3 cellular contexts compared by ENCODE assay signal in the genomic region with DNA sequence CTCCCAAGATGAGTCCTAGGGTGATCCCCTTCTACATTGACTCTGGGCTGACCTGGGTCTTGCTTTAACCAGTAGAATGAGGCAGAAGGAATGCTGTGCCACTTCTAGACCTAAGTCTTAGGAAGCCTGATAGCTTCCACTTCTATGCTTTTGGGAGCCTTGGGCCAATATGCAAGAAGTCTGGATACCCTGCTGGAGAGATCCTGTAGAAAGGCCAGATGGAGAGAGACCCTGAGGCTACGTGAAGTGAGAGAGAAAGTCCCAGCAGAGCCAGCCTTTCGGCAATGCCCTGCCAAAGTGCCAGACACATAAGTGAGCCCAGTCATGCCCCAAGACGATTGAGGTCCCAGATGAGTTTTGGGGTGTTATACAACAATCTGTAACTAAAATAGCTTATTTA.
TF ChIP-seq lines count a peak whose summit lies in the region.

No MANE protein-coding gene starts in this region.

TF ChIP-seq in GM23338, 12 proteins besides CTCF, POLR2A, EP300 and RAD21 (continues in another document):
- no peak for TF ChIP-seq EZH2 (IDR thresholded peaks at IDR 0.05; ENCODE audit: low read depth, unreplicated experiment)
- TF ChIP-seq, protein P1, sequence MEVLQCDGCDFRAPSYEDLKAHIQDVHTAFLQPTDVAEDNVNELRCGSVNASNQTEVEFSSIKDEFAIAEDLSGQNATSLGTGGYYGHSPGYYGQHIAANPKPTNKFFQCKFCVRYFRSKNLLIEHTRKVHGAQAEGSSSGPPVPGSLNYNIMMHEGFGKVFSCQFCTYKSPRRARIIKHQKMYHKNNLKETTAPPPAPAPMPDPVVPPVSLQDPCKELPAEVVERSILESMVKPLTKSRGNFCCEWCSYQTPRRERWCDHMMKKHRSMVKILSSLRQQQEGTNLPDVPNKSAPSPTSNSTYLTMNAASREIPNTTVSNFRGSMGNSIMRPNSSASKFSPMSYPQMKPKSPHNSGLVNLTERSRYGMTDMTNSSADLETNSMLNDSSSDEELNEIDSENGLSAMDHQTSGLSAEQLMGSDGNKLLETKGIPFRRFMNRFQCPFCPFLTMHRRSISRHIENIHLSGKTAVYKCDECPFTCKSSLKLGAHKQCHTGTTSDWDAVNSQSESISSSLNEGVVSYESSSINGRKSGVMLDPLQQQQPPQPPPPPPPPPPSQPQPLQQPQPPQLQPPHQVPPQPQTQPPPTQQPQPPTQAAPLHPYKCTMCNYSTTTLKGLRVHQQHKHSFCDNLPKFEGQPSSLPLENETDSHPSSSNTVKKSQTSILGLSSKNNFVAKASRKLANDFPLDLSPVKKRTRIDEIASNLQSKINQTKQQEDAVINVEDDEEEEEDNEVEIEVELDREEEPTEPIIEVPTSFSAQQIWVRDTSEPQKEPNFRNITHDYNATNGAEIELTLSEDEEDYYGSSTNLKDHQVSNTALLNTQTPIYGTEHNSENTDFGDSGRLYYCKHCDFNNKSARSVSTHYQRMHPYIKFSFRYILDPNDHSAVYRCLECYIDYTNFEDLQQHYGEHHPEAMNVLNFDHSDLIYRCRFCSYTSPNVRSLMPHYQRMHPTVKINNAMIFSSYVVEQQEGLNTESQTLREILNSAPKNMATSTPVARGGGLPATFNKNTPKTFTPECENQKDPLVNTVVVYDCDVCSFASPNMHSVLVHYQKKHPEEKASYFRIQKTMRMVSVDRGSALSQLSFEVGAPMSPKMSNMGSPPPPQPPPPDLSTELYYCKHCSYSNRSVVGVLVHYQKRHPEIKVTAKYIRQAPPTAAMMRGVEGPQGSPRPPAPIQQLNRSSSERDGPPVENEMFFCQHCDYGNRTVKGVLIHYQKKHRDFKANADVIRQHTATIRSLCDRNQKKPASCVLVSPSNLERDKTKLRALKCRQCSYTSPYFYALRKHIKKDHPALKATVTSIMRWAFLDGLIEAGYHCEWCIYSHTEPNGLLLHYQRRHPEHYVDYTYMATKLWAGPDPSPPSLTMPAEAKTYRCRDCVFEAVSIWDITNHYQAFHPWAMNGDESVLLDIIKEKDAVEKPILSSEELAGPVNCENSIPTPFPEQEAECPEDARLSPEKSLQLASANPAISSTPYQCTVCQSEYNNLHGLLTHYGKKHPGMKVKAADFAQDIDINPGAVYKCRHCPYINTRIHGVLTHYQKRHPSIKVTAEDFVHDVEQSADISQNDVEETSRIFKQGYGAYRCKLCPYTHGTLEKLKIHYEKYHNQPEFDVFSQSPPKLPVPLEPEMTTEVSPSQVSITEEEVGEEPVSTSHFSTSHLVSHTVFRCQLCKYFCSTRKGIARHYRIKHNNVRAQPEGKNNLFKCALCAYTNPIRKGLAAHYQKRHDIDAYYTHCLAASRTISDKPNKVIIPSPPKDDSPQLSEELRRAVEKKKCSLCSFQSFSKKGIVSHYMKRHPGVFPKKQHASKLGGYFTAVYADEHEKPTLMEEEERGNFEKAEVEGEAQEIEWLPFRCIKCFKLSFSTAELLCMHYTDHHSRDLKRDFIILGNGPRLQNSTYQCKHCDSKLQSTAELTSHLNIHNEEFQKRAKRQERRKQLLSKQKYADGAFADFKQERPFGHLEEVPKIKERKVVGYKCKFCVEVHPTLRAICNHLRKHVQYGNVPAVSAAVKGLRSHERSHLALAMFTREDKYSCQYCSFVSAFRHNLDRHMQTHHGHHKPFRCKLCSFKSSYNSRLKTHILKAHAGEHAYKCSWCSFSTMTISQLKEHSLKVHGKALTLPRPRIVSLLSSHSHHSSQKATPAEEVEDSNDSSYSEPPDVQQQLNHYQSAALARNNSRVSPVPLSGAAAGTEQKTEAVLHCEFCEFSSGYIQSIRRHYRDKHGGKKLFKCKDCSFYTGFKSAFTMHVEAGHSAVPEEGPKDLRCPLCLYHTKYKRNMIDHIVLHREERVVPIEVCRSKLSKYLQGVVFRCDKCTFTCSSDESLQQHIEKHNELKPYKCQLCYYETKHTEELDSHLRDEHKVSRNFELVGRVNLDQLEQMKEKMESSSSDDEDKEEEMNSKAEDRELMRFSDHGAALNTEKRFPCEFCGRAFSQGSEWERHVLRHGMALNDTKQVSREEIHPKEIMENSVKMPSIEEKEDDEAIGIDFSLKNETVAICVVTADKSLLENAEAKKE (CRISPR knock-in tag; IDR thresholded peaks at IDR 0.05) = no peak
- no peak for TF ChIP-seq EZH2phosphoT487 (IDR thresholded peaks at IDR 0.05; ENCODE audit: unreplicated experiment)

TF ChIP-seq in GM12878, 131 proteins besides CTCF, POLR2A, EP300 and RAD21 (continues in another document):
- TF ChIP-seq, protein P2, sequence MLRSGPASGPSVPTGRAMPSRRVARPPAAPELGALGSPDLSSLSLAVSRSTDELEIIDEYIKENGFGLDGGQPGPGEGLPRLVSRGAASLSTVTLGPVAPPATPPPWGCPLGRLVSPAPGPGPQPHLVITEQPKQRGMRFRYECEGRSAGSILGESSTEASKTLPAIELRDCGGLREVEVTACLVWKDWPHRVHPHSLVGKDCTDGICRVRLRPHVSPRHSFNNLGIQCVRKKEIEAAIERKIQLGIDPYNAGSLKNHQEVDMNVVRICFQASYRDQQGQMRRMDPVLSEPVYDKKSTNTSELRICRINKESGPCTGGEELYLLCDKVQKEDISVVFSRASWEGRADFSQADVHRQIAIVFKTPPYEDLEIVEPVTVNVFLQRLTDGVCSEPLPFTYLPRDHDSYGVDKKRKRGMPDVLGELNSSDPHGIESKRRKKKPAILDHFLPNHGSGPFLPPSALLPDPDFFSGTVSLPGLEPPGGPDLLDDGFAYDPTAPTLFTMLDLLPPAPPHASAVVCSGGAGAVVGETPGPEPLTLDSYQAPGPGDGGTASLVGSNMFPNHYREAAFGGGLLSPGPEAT (IDR thresholded peaks at IDR 0.05; ENCODE audit: low read depth) = no peak
- TF ChIP-seq POLR2AphosphoS2 (IDR thresholded peaks at IDR 0.05; ENCODE audit: low read depth, low read length) = no peak
- no peak for TF ChIP-seq STAT3 (IDR thresholded peaks at IDR 0.05; ENCODE audit: low read depth, low read length)
- no peak for TF ChIP-seq CBFB (IDR thresholded peaks at IDR 0.05; ENCODE audit: low read depth)
- TF ChIP-seq, protein P3, sequence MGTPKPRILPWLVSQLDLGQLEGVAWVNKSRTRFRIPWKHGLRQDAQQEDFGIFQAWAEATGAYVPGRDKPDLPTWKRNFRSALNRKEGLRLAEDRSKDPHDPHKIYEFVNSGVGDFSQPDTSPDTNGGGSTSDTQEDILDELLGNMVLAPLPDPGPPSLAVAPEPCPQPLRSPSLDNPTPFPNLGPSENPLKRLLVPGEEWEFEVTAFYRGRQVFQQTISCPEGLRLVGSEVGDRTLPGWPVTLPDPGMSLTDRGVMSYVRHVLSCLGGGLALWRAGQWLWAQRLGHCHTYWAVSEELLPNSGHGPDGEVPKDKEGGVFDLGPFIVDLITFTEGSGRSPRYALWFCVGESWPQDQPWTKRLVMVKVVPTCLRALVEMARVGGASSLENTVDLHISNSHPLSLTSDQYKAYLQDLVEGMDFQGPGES (IDR thresholded peaks at IDR 0.05) = no peak
- no peak for TF ChIP-seq EED (IDR thresholded peaks at IDR 0.05; ENCODE audit: low read depth)
- TF ChIP-seq, protein P4, sequence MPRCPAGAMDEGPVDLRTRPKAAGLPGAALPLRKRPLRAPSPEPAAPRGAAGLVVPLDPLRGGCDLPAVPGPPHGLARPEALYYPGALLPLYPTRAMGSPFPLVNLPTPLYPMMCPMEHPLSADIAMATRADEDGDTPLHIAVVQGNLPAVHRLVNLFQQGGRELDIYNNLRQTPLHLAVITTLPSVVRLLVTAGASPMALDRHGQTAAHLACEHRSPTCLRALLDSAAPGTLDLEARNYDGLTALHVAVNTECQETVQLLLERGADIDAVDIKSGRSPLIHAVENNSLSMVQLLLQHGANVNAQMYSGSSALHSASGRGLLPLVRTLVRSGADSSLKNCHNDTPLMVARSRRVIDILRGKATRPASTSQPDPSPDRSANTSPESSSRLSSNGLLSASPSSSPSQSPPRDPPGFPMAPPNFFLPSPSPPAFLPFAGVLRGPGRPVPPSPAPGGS (IDR thresholded peaks at IDR 0.05; ENCODE audit: borderline replicate concordance, insufficient read depth, low read depth, low read length, poor library complexity, severe bottlenecking) = no peak
- TF ChIP-seq RCOR1 (conservative IDR thresholded peaks at IDR 0.05; ENCODE audit: low read depth, low read length) = no peak
- TF ChIP-seq, protein P5, sequence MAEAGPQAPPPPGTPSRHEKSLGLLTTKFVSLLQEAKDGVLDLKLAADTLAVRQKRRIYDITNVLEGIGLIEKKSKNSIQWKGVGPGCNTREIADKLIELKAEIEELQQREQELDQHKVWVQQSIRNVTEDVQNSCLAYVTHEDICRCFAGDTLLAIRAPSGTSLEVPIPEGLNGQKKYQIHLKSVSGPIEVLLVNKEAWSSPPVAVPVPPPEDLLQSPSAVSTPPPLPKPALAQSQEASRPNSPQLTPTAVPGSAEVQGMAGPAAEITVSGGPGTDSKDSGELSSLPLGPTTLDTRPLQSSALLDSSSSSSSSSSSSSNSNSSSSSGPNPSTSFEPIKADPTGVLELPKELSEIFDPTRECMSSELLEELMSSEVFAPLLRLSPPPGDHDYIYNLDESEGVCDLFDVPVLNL (IDR thresholded peaks at IDR 0.05; ENCODE audit: low read depth, low read length) = no peak
- no peak for TF ChIP-seq TARDBP (IDR thresholded peaks at IDR 0.05; ENCODE audit: borderline replicate concordance)
- no peak for TF ChIP-seq KDM1A (IDR thresholded peaks at IDR 0.05; ENCODE audit: borderline replicate concordance)
- TF ChIP-seq, protein P6, sequence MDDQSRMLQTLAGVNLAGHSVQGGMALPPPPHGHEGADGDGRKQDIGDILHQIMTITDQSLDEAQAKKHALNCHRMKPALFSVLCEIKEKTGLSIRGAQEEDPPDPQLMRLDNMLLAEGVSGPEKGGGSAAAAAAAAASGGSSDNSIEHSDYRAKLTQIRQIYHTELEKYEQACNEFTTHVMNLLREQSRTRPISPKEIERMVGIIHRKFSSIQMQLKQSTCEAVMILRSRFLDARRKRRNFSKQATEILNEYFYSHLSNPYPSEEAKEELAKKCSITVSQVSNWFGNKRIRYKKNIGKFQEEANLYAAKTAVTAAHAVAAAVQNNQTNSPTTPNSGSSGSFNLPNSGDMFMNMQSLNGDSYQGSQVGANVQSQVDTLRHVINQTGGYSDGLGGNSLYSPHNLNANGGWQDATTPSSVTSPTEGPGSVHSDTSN (IDR thresholded peaks at IDR 0.05; ENCODE audit: insufficient replicate concordance, low read depth, low read length) = no peak
- TF ChIP-seq NR2C2 (IDR thresholded peaks at IDR 0.05; ENCODE audit: borderline replicate concordance, control insufficient read depth, insufficient read length, low read depth) = no peak

TF ChIP-seq in HEK293T, 16 proteins besides CTCF, POLR2A, EP300 and RAD21:
- TF ChIP-seq FOXA1 (IDR thresholded peaks at IDR 0.05) (no peak), NFRKB (IDR thresholded peaks at IDR 0.05) (no peak), TARDBP (IDR thresholded peaks at IDR 0.05) (no peak), ELF4 (IDR thresholded peaks at IDR 0.05) (no peak), ZNF384 (IDR thresholded peaks at IDR 0.05) (no peak), BHLHE40 (IDR thresholded peaks at IDR 0.05; ENCODE audit: borderline replicate concordance) (no peak), HDGF (IDR thresholded peaks at IDR 0.05; ENCODE audit: borderline replicate concordance) (no peak), LEF1 (IDR thresholded peaks at IDR 0.05; ENCODE audit: borderline replicate concordance) (no peak), SUZ12 (IDR thresholded peaks at IDR 0.05) (no peak), CTBP1 (IDR thresholded peaks at IDR 0.05; ENCODE audit: borderline replicate concordance) (no peak), FOXM1 (IDR thresholded peaks at IDR 0.05; ENCODE audit: borderline replicate concordance) (no peak), SP1 (IDR thresholded peaks at IDR 0.05) (no peak), FOXK2 (IDR thresholded peaks at IDR 0.05) (no peak), ARNT (IDR thresholded peaks at IDR 0.05) (no peak), L3MBTL2 (conservative IDR thresholded peaks at IDR 0.05) (no peak)
- TF ChIP-seq, protein P7, sequence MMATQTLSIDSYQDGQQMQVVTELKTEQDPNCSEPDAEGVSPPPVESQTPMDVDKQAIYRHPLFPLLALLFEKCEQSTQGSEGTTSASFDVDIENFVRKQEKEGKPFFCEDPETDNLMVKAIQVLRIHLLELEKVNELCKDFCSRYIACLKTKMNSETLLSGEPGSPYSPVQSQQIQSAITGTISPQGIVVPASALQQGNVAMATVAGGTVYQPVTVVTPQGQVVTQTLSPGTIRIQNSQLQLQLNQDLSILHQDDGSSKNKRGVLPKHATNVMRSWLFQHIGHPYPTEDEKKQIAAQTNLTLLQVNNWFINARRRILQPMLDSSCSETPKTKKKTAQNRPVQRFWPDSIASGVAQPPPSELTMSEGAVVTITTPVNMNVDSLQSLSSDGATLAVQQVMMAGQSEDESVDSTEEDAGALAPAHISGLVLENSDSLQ (IDR thresholded peaks at IDR 0.05) = no peak
